Comparison of ENCODE assay signal across 20 cellular contexts in genomic region chr18:59737776-59738295, GRCh38. TPM values are rescaled to one million over a fixed set of nuclear protein-coding genes. Genes with fewer than 3 reads are reported as not detected.
"Had no signal": no experiment of that assay in that cellular context is flagged by ENCODE, and none has a peak within 500 bp of the region (broad histone marks: within the 10 kb centered on the region; RNA-seq: fewer than 3 reads in every experiment).

No MANE protein-coding gene starts in this region.

- H3K36me3 ChIP-seq: esophagus squamous epithelium, gastroesophageal sphincter, left lung, lower lobe of right lung, thoracic aorta, transverse colon had no signal

- H3K27me3 ChIP-seq: esophagus squamous epithelium, gastroesophageal sphincter, hepatocyte, left lung, transverse colon had no signal

- H3K79me2 ChIP-seq: hepatocyte had no signal

- H3K4me1 ChIP-seq: esophagus squamous epithelium, gastroesophageal sphincter, left lung, psoas muscle, transverse colon had no signal

- DNase-seq: effector memory CD8-positive, alpha-beta T cell; esophagus squamous epithelium; foreskin fibroblast; left lung; lower lobe of right lung; midbrain; naive thymus-derived CD4-positive, alpha-beta T cell; nephron progenitor cell; psoas muscle; stimulated activated CD4-positive, alpha-beta T cell treated with anti-CD3 and anti-CD28 coated beads, Interleukin-2, amount 100 ng/mL, for 24 hours; stimulated activated CD4-positive, alpha-beta T cell treated with anti-CD3 and anti-CD28 coated beads, Interleukin-4, amount 100 ng/mL, for 4 hours; stimulated activated naive B cell treated with anti-CD40 and anti-IgM and Interleukin-4, amounts not matched to agents 10 μg/mL and 1 μg/mL and 100 μg/mL, for 72 hours; stimulated activated naive CD8-positive, alpha-beta T cell treated with anti-CD3 and anti-CD28 coated beads, Interleukin-15, amount 100 ng/mL, for 72 hours; transverse colon had no signal

- H3K4me2 ChIP-seq: hepatocyte had no signal

- H3K27ac ChIP-seq: epithelial cell of prostate, esophagus squamous epithelium, gastroesophageal sphincter, hepatocyte, left lung, lower lobe of right lung, psoas muscle, skin epidermis, thoracic aorta, transverse colon had no signal

- H3K9me3 ChIP-seq: lower lobe of right lung, thoracic aorta, transverse colon had no signal

- H3K4me3 ChIP-seq: esophagus squamous epithelium, gastroesophageal sphincter, hepatocyte, left lung, lower lobe of right lung, psoas muscle, skin epidermis, thoracic aorta, transverse colon had no signal

- ATAC-seq: effector memory CD8-positive, alpha-beta T cell; gastroesophageal sphincter; left lung; lower lobe of right lung; naive thymus-derived CD4-positive, alpha-beta T cell; psoas muscle; sciatic nerve; stimulated activated naive B cell treated with anti-CD40 and anti-IgM and Interleukin-4, amounts not matched to agents 10 μg/mL and 1 μg/mL and 100 μg/mL, for 72 hours; stimulated activated naive CD8-positive, alpha-beta T cell treated with anti-CD3 and anti-CD28 coated beads, Interleukin-15, amount 100 ng/mL, for 72 hours had no signal

- H2AFZ ChIP-seq: hepatocyte had no signal

RNA-seq across cellular contexts. Expression of gene CCBE1, which starts 40.6 kb away (rescaled TPM):
- total RNA-seq: naive thymus-derived CD4-positive, alpha-beta T cell had no signal
- polyA plus RNA-seq: naive thymus-derived CD4-positive, alpha-beta T cell had no signal
